ENCODE assay signal across 27 cellular contexts in genomic region chr1:55888685-55889317, GRCh38.
"Had no signal": no experiment of that assay in that cellular context is flagged by ENCODE, and none has a peak within 500 bp of the region (broad histone marks: within the 10 kb centered on the region; RNA-seq: fewer than 3 reads in every experiment).

No MANE protein-coding gene starts in this region.

- H3K36me3 ChIP-seq: brain microvascular endothelial cell, WERI-Rb-1 had no signal

- DNase-seq: activated B cell treated with CpG ODN at 0.5 μM for 24 hours; activated CD4-positive, alpha-beta T cell treated with anti-CD3 and anti-CD28 coated beads for 48 hours; activated CD4-positive, alpha-beta T cell treated with anti-CD3 and anti-CD28 coated beads, Interleukin-2, amount 50 U/mL, for 1 hour; activated CD4-positive, alpha-beta T cell treated with anti-CD3 and anti-CD28 coated beads, Interleukin-2, amount 50 U/mL, for 48 hours; activated CD8-positive, alpha-beta memory T cell treated with anti-CD3 and anti-CD28 coated beads for 24 hours; activated CD8-positive, alpha-beta T cell treated with anti-CD3 and anti-CD28 coated beads for 36 hours; activated effector memory CD4-positive, alpha-beta T cell treated with anti-CD3 and anti-CD28 coated beads, Interleukin-2, amount 50 U/mL, for 16 hours; activated naive CD4-positive, alpha-beta T cell treated with anti-CD3 and anti-CD28 coated beads for 36 hours; activated naive CD8-positive, alpha-beta T cell treated with anti-CD3 and anti-CD28 coated beads, Interleukin-2, amount 10 ng/mL, durations not matched to agents 7 days and 5 days; activated T-cell treated with anti-CD3 and anti-CD28 coated beads, Interleukin-2, amount 50 U/mL, for 48 hours; anterior cingulate cortex; brain microvascular endothelial cell; dorsolateral prefrontal cortex; effector memory CD4-positive, alpha-beta T cell; endodermal cell; head of caudate nucleus; T-helper 1 cell; T-helper 17 cell; T1000; WERI-Rb-1 had no signal

- ATAC-seq: activated CD4-positive, CD25-positive, alpha-beta regulatory T cell treated with anti-CD3 and anti-CD28 coated beads, Interleukin-2, amount 50 U/mL, for 24 hours; activated CD8-positive, alpha-beta T cell treated with anti-CD3 and anti-CD28 coated beads for 36 hours; activated naive CD4-positive, alpha-beta T cell treated with anti-CD3 and anti-CD28 coated beads, Interleukin-2, amount 50 U/mL, for 72 hours; esophagus mucosa; T-helper 17 cell had no signal

- H3K27ac ChIP-seq: brain microvascular endothelial cell, coronary artery, dorsolateral prefrontal cortex, WERI-Rb-1 had no signal

- H3K4me3 ChIP-seq: coronary artery, dorsolateral prefrontal cortex had no signal

- FAIRE-seq: astrocyte, bronchial epithelial cell, frontal cortex had no signal

- H3K27me3 ChIP-seq: brain microvascular endothelial cell had no signal
